ENCODE assay signal across 17 cellular contexts in genomic region chr10:52855546-52856325, GRCh38.
DNase-seq lines count a peak whose midpoint lies in the region; ATAC-seq, FAIRE-seq and TF ChIP-seq lines count a peak whose summit lies in the region.
"Had no signal": no experiment of that assay in that cellular context is flagged by ENCODE, and none has a peak within 500 bp of the region (broad histone marks: within the 10 kb centered on the region; RNA-seq: fewer than 3 reads in every experiment).

No MANE protein-coding gene starts in this region.

- 25 to 89% methylated on average over 1 of the region's 1 CpG for WGBS in sigmoid colon, 2 donors
- 0 to 20% methylated on average over 1 of the region's 1 CpG for WGBS in GM23248 (ENCODE audit: low coverage in 1 of 2, low lambda C conversion rate in 2 of 2, missing lambda C conversion rate in 2 of 2), 2 experiments

- H3K4me3 ChIP-seq in MM.1S (ENCODE audit: low read length) = no peak overlapping the region
- no peak overlapping the region for H3K4me3 ChIP-seq in sigmoid colon
- no peak overlapping the region for H3K4me3 ChIP-seq in GM23248
- H3K4me3 ChIP-seq: BLaER1 treated with 17β-estradiol and CSF1 and Interleukin-3, amounts not matched to agents 10 nM and 100 nM; GM23338 had no signal

- TF ChIP-seq POLR2A in sigmoid colon (IDR thresholded peaks at IDR 0.05) = no peak

- no peaks in the 10 kb centered on the region for H3K79me2 ChIP-seq in MM.1S (ENCODE audit: low read length)
- H3K79me2 ChIP-seq in GM23248 (ENCODE audit: insufficient read depth) = no peaks in the 10 kb centered on the region

- no peaks in the 10 kb centered on the region for H3K36me3 ChIP-seq in MM.1S (replicated peaks; ENCODE audit: insufficient read depth, low read length)
- no peaks in the 10 kb centered on the region for H3K36me3 ChIP-seq in sigmoid colon
- H3K36me3 ChIP-seq in GM23248 (ENCODE audit: low read depth) = no peaks in the 10 kb centered on the region
- H3K36me3 ChIP-seq: BLaER1 treated with 17β-estradiol and CSF1 and Interleukin-3, amounts not matched to agents 10 nM and 100 nM had no signal

- no peaks in the 10 kb centered on the region for H3K9me3 ChIP-seq in MM.1S (replicated peaks; ENCODE audit: insufficient read depth, low read length)
- H3K9me3 ChIP-seq in sigmoid colon = no peaks in the 10 kb centered on the region
- no peaks in the 10 kb centered on the region for H3K9me3 ChIP-seq in GM23248 (ENCODE audit: low read depth)

- H3K27ac ChIP-seq in MM.1S (ENCODE audit: low read length) = peak overlapping the region; percentile 57; the same call in 1 of the 2 replicates
- no peak overlapping the region for H3K27ac ChIP-seq in sigmoid colon
- H3K27ac ChIP-seq in GM23248 = no peak overlapping the region
- H3K27ac ChIP-seq: BLaER1 treated with 17β-estradiol and CSF1 and Interleukin-3, amounts not matched to agents 10 nM and 100 nM had no signal

- H3K4me1 ChIP-seq in MM.1S (ENCODE audit: low read length) (peaks cover 23% of the 10 kb centered on the region), sigmoid colon (no peaks in the 10 kb centered on the region), GM23248 (ENCODE audit: insufficient read depth) (no peaks in the 10 kb centered on the region)

- H4K20me1 ChIP-seq in MM.1S (ENCODE audit: insufficient read depth, low read length) (no peaks in the 10 kb centered on the region), GM23248 (ENCODE audit: insufficient read depth) (no peaks in the 10 kb centered on the region)
- H4K20me1 ChIP-seq: BLaER1 treated with 17β-estradiol and CSF1 and Interleukin-3, amounts not matched to agents 10 nM and 100 nM had no signal

- H3F3A ChIP-seq in MM.1S (ENCODE audit: insufficient read depth, low read length) (peaks cover 11% of the 10 kb centered on the region; the same call in 1 of the 2 replicates), GM23248 (ENCODE audit: insufficient read depth) (no peaks in the 10 kb centered on the region)

- FAIRE-seq in urothelium cell line (lab: Jason Lieb, UNC) = no peak
- FAIRE-seq: GM19239, H54, HTR-8/SVneo had no signal

- peak; percentile 17 for ATAC-seq in HG03432 (IDR thresholded peaks at IDR 0.05; ENCODE audit: unreplicated experiment)
- ATAC-seq: CD8-positive, alpha-beta T cell; GM23338 had no signal

- TF ChIP-seq CTCF in MM.1S (IDR thresholded peaks at IDR 0.05; ENCODE audit: low read length) = no peak
- no peak for TF ChIP-seq CTCF in sigmoid colon (IDR thresholded peaks at IDR 0.05)

- no peak overlapping the region for H2AFZ ChIP-seq in MM.1S (ENCODE audit: low read length)
- no peak overlapping the region for H2AFZ ChIP-seq in GM23248
- H2AFZ ChIP-seq: GM23338 had no signal

- H3K4me2 ChIP-seq in MM.1S (ENCODE audit: low read depth, low read length) (no peak overlapping the region; the same call in 1 of the 2 replicates), GM23248 (ENCODE audit: unreplicated experiment) (no peak overlapping the region)
- H3K4me2 ChIP-seq: GM23338 had no signal

- DNase-seq in MM.1S = peak; percentile 81
- DNase-seq in RPMI8226 = peak; percentile 61
- DNase-seq in urothelium cell line (ENCODE audit: low spot score) = peak; percentile 10
- no peak for DNase-seq in sigmoid colon
- no peak for DNase-seq in GM23248
- DNase-seq: Calu3; CD8-positive, alpha-beta T cell; DMS79 treated with DMSO at 0.1 percent for 48 hours; GF-D8; HCEC 1CT; IMR-90 had no signal

- in situ Hi-C loops in GM23248 (cut with MboI) = no loop called here

- H3K9ac ChIP-seq in MM.1S (ENCODE audit: low read length) (no peak overlapping the region), GM23248 (no peak overlapping the region)
- H3K9ac ChIP-seq: BLaER1 treated with 17β-estradiol and CSF1 and Interleukin-3, amounts not matched to agents 10 nM and 100 nM had no signal

- H3K9me2 ChIP-seq in MM.1S (replicated peaks; ENCODE audit: insufficient read depth, low read length) (no peaks in the 10 kb centered on the region), GM23248 (ENCODE audit: insufficient read depth) (0 out of 2 replicates have a peak, but pooled peaks cover 4% of the 10 kb centered on the region)

- no peaks in the 10 kb centered on the region for H3K27me3 ChIP-seq in MM.1S (replicated peaks; ENCODE audit: insufficient read depth, low read length)
- no peaks in the 10 kb centered on the region for H3K27me3 ChIP-seq in sigmoid colon
- H3K27me3 ChIP-seq in GM23248 (replicated peaks; ENCODE audit: insufficient read depth) = peaks cover 13% of the 10 kb centered on the region; the same call in 1 of the 2 replicates
- H3K27me3 ChIP-seq: BLaER1 treated with 17β-estradiol and CSF1 and Interleukin-3, amounts not matched to agents 10 nM and 100 nM had no signal

- intact Hi-C loops in sigmoid colon (cut with DNase I) = no loop called here

- TF ChIP-seq EP300 in sigmoid colon (IDR thresholded peaks at IDR 0.05) = no peak

Comparison
In these comparisons a context has a peak if more than half of its experiments do, and no peak if none do; other contexts are left out.
1. DNase-seq: peak in MM.1S (single experiment), RPMI8226 (single experiment) and urothelium cell line (single experiment); none in sigmoid colon (single experiment) and GM23248 (single experiment).